3 cellular contexts compared by ENCODE assay signal in the genomic region with DNA sequence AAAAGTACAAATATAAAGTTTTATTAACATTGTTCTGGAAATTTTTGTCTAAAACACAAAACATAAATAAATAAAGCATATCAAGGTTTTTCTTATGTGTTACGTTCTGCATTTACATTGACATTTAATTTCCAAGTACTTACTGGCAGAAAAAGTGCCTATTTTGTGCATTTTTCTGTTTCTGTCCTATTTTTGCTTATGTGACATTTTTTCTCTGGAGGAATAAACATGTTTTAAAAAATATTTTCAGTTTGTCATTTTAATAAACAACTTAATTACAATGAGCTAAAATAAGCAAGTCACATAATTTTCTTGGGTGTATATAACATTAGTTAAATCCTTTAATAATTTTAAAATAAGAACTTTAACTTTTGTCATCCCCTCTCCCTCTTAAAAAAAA.
TF ChIP-seq lines count a peak whose summit lies in the region.

No MANE protein-coding gene starts in this region.

TF ChIP-seq in HepG2, 621 proteins besides CTCF, POLR2A, EP300 and RAD21:
- TF ChIP-seq MAFF (IDR thresholded peaks at IDR 0.05; ENCODE audit: low read depth, low read length) (peak; percentile 87), MAFK (conservative IDR thresholded peaks at IDR 0.05 in 1 of 2, IDR thresholded peaks at IDR 0.05 in 1 of 2; ENCODE audit: low read length in 2 of 2) (peak; percentile 85 to 90)
- TF ChIP-seq, protein P1, sequence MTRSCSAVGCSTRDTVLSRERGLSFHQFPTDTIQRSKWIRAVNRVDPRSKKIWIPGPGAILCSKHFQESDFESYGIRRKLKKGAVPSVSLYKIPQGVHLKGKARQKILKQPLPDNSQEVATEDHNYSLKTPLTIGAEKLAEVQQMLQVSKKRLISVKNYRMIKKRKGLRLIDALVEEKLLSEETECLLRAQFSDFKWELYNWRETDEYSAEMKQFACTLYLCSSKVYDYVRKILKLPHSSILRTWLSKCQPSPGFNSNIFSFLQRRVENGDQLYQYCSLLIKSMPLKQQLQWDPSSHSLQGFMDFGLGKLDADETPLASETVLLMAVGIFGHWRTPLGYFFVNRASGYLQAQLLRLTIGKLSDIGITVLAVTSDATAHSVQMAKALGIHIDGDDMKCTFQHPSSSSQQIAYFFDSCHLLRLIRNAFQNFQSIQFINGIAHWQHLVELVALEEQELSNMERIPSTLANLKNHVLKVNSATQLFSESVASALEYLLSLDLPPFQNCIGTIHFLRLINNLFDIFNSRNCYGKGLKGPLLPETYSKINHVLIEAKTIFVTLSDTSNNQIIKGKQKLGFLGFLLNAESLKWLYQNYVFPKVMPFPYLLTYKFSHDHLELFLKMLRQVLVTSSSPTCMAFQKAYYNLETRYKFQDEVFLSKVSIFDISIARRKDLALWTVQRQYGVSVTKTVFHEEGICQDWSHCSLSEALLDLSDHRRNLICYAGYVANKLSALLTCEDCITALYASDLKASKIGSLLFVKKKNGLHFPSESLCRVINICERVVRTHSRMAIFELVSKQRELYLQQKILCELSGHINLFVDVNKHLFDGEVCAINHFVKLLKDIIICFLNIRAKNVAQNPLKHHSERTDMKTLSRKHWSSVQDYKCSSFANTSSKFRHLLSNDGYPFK (CRISPR knock-in tag; IDR thresholded peaks at IDR 0.05; ENCODE audit: borderline replicate concordance): no peak
- TF ChIP-seq, protein P2, sequence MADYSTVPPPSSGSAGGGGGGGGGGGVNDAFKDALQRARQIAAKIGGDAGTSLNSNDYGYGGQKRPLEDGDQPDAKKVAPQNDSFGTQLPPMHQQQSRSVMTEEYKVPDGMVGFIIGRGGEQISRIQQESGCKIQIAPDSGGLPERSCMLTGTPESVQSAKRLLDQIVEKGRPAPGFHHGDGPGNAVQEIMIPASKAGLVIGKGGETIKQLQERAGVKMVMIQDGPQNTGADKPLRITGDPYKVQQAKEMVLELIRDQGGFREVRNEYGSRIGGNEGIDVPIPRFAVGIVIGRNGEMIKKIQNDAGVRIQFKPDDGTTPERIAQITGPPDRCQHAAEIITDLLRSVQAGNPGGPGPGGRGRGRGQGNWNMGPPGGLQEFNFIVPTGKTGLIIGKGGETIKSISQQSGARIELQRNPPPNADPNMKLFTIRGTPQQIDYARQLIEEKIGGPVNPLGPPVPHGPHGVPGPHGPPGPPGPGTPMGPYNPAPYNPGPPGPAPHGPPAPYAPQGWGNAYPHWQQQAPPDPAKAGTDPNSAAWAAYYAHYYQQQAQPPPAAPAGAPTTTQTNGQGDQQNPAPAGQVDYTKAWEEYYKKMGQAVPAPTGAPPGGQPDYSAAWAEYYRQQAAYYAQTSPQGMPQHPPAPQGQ (CRISPR knock-in tag; IDR thresholded peaks at IDR 0.05; ENCODE audit: borderline replicate concordance): no peak

TF ChIP-seq in K562, 482 proteins besides CTCF, POLR2A, EP300 and RAD21 (continues in another document):
- no peak for TF ChIP-seq ZNF175 (CRISPR knock-in tag; IDR thresholded peaks at IDR 0.05; ENCODE audit: low read depth)
- no peak for TF ChIP-seq RBBP5 (IDR thresholded peaks at IDR 0.05; ENCODE audit: borderline replicate concordance, insufficient read depth, low read length, poor library complexity, severe bottlenecking)
- no peak for TF ChIP-seq ZNF165 (CRISPR knock-in tag; IDR thresholded peaks at IDR 0.05; ENCODE audit: borderline replicate concordance)
- TF ChIP-seq TARDBP (IDR thresholded peaks at IDR 0.05): no peak
- TF ChIP-seq POLR2AphosphoS2 (IDR thresholded peaks at IDR 0.05; ENCODE audit: low read length): no peak
- no peak for TF ChIP-seq DNMT1 (IDR thresholded peaks at IDR 0.05)
- no peak for TF ChIP-seq SRSF3 (IDR thresholded peaks at IDR 0.05; ENCODE audit: insufficient read depth, low read length)
- no peak for TF ChIP-seq MCM7 (IDR thresholded peaks at IDR 0.05)
- TF ChIP-seq, protein P3, sequence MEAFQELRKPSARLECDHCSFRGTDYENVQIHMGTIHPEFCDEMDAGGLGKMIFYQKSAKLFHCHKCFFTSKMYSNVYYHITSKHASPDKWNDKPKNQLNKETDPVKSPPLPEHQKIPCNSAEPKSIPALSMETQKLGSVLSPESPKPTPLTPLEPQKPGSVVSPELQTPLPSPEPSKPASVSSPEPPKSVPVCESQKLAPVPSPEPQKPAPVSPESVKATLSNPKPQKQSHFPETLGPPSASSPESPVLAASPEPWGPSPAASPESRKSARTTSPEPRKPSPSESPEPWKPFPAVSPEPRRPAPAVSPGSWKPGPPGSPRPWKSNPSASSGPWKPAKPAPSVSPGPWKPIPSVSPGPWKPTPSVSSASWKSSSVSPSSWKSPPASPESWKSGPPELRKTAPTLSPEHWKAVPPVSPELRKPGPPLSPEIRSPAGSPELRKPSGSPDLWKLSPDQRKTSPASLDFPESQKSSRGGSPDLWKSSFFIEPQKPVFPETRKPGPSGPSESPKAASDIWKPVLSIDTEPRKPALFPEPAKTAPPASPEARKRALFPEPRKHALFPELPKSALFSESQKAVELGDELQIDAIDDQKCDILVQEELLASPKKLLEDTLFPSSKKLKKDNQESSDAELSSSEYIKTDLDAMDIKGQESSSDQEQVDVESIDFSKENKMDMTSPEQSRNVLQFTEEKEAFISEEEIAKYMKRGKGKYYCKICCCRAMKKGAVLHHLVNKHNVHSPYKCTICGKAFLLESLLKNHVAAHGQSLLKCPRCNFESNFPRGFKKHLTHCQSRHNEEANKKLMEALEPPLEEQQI (IDR thresholded peaks at IDR 0.05): no peak
- no peak for TF ChIP-seq TAF7 (tag; IDR thresholded peaks at IDR 0.05)
- no peak for TF ChIP-seq PTBP1 (IDR thresholded peaks at IDR 0.05; ENCODE audit: low read depth, low read length)
- TF ChIP-seq SREBF1 (IDR thresholded peaks at IDR 0.05; ENCODE audit: borderline replicate concordance, low read depth, low read length): no peak
- no peak for TF ChIP-seq RBM15 (IDR thresholded peaks at IDR 0.05; ENCODE audit: insufficient read depth, low read length)
- no peak for TF ChIP-seq CHD1 (IDR thresholded peaks at IDR 0.05; ENCODE audit: low read length)
- TF ChIP-seq, protein P4, sequence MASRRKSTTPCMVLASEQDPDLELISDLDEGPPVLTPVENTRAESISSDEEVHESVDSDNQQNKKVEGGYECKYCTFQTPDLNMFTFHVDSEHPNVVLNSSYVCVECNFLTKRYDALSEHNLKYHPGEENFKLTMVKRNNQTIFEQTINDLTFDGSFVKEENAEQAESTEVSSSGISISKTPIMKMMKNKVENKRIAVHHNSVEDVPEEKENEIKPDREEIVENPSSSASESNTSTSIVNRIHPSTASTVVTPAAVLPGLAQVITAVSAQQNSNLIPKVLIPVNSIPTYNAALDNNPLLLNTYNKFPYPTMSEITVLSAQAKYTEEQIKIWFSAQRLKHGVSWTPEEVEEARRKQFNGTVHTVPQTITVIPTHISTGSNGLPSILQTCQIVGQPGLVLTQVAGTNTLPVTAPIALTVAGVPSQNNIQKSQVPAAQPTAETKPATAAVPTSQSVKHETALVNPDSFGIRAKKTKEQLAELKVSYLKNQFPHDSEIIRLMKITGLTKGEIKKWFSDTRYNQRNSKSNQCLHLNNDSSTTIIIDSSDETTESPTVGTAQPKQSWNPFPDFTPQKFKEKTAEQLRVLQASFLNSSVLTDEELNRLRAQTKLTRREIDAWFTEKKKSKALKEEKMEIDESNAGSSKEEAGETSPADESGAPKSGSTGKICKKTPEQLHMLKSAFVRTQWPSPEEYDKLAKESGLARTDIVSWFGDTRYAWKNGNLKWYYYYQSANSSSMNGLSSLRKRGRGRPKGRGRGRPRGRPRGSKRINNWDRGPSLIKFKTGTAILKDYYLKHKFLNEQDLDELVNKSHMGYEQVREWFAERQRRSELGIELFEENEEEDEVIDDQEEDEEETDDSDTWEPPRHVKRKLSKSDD (conservative IDR thresholded peaks at IDR 0.05; ENCODE audit: low read length): no peak
- TF ChIP-seq, protein P5, sequence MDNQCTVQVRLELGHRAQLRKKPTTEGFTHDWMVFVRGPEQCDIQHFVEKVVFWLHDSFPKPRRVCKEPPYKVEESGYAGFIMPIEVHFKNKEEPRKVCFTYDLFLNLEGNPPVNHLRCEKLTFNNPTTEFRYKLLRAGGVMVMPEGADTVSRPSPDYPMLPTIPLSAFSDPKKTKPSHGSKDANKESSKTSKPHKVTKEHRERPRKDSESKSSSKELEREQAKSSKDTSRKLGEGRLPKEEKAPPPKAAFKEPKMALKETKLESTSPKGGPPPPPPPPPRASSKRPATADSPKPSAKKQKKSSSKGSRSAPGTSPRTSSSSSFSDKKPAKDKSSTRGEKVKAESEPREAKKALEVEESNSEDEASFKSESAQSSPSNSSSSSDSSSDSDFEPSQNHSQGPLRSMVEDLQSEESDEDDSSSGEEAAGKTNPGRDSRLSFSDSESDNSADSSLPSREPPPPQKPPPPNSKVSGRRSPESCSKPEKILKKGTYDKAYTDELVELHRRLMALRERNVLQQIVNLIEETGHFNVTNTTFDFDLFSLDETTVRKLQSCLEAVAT (IDR thresholded peaks at IDR 0.05): no peak
- TF ChIP-seq, protein P6, sequence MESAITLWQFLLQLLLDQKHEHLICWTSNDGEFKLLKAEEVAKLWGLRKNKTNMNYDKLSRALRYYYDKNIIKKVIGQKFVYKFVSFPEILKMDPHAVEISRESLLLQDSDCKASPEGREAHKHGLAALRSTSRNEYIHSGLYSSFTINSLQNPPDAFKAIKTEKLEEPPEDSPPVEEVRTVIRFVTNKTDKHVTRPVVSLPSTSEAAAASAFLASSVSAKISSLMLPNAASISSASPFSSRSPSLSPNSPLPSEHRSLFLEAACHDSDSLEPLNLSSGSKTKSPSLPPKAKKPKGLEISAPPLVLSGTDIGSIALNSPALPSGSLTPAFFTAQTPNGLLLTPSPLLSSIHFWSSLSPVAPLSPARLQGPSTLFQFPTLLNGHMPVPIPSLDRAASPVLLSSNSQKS (CRISPR knock-in tag; IDR thresholded peaks at IDR 0.05): no peak

TF ChIP-seq in H1, 55 proteins besides CTCF, POLR2A, EP300 and RAD21:
- TF ChIP-seq CREB1 (IDR thresholded peaks at IDR 0.05) (no peak), MAFK (IDR thresholded peaks at IDR 0.05; ENCODE audit: low read depth, low read length) (peak; percentile 44; the same call in 1 of the 2 replicates)
TF ChIP-seq in H1: peak in this region for 1.
